9 cellular contexts compared by ENCODE assay signal in the genomic region with DNA sequence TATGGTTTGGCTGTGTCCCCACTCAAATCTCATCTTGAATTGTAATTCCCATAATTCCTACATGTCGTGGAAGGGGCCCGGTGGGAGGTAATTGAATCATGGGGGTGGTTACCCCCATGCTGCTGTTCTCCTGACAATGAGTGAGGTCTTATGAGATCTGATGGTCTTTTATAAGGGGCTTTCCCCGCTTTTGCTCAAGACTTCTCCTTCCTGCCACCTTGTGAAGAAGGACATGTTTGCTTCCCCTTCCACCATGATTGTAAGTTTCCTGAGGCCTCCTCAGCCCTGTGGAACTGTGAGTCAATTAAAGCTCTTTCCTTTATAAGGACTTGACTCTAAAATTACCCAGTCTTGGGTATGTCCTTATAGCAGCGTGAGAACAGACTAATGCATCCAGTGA. TPM values are rescaled to one million over a fixed set of nuclear protein-coding genes. Genes with fewer than 3 reads are reported as not detected.
A peak's percentile ranks its signal among the peaks of the same experiment; 100 is the strongest.
DNase-seq lines count a peak whose midpoint lies in the region; ATAC-seq and TF ChIP-seq lines count a peak whose summit lies in the region.
"Not testable (repeated sequence)": the region's sequence is repeated elsewhere in the genome, so short reads cannot be mapped to it uniquely, and the experiment has no call there.
"Had no signal": no experiment of that assay in that cellular context is flagged by ENCODE, and none has a peak within 500 bp of the region (broad histone marks: within the 10 kb centered on the region; RNA-seq: fewer than 3 reads in every experiment).

No MANE protein-coding gene starts in this region.

- peaks cover 34% of the 10 kb centered on the region for H3K9me3 ChIP-seq in AG04450 (ENCODE audit: control insufficient read depth, insufficient read depth, low read length)
- H3K9me3 ChIP-seq in HEK293 (ENCODE audit: control insufficient read depth, insufficient read depth, low read depth, low read length); lower lobe of right lung; neuronal stem cell (replicated peaks in 1 of 2; ENCODE audit: control insufficient read depth in 2 of 2, insufficient read depth in 1 of 2, low read depth in 1 of 2, low read length in 2 of 2): not testable (repeated sequence)

- H3K4me2 ChIP-seq in neuronal stem cell (ENCODE audit: insufficient read depth, low read length, poor library complexity, severe bottlenecking): not testable (repeated sequence)

- not testable (repeated sequence) for H2BK5ac ChIP-seq in neuronal stem cell (ENCODE audit: low read length)

- not testable (repeated sequence) for H3K14ac ChIP-seq in neuronal stem cell (ENCODE audit: low read length)

- H3K27ac Mint-ChIP-seq in activated naive CD8-positive, alpha-beta T cell treated with anti-CD3 and anti-CD28 coated beads, Interleukin-2, amount 10 ng/mL, durations not matched to agents 7 days and 5 days: peak overlapping the region; percentile 25
- H3K27ac Mint-ChIP-seq in chondrocyte (ENCODE audit: unreplicated experiment); stimulated activated naive CD8-positive, alpha-beta T cell treated with anti-CD3 and anti-CD28 coated beads, Interleukin-15, Interleukin-2, amounts not matched to agents 100 ng/mL and 50 ng/mL, for 24 hours: not testable (repeated sequence)

- not testable (repeated sequence) for H2BK12ac ChIP-seq in neuronal stem cell (ENCODE audit: low read length)

- peak overlapping the region; percentile 11 for H3K27ac ChIP-seq in AG04450 (ENCODE audit: low read depth, low read length)
- H3K27ac ChIP-seq in HEK293 (ENCODE audit: extremely low read depth, low read depth, low read length); neuronal stem cell (replicated peaks; ENCODE audit: low read length): not testable (repeated sequence)
- peak overlapping the region; percentile 11 for H3K27ac ChIP-seq in lower lobe of right lung

- H3K23ac ChIP-seq in neuronal stem cell (ENCODE audit: low read depth, low read length, poor library complexity): not testable (repeated sequence)

- H3K79me1 ChIP-seq in neuronal stem cell (ENCODE audit: low read depth, low read length): not testable (repeated sequence)

- H3K27me3 ChIP-seq in AG04450 (ENCODE audit: control insufficient read depth, insufficient read depth, low read length); neuronal stem cell (ENCODE audit: control insufficient read depth in 3 of 3, insufficient read depth in 3 of 3, low read depth in 1 of 3, low read length in 3 of 3): not testable (repeated sequence)
- peaks cover 29% of the 10 kb centered on the region for H3K27me3 ChIP-seq in lower lobe of right lung (ENCODE audit: low read depth)

- WGBS in neuronal stem cell (ENCODE audit: extremely low coverage in 2 of 2, insufficient read length in 2 of 2, insufficient replicate concordance in 1 of 2), 2 donors: no CpG with 5 or more reads among the region's 4 CpGs

- intact Hi-C loops in lower lobe of right lung (cut with DNase I): not testable (repeated sequence)

- CTCF ChIA-PET in AG04450 (lab: Charles Lee); HEK293 (lab: Yijun Ruan, JAX): not testable (repeated sequence)

- not testable (repeated sequence) for H2BK120ac ChIP-seq in neuronal stem cell (ENCODE audit: low read depth, low read length)

- H4K91ac ChIP-seq in neuronal stem cell (ENCODE audit: low read depth, low read length, poor library complexity): not testable (repeated sequence)

- POLR2A ChIA-PET in AG04450 (lab: Yijun Ruan, JAX); HEK293 (lab: Yijun Ruan, JAX): not testable (repeated sequence)
- POLR2A ChIA-PET in activated naive CD8-positive, alpha-beta T cell treated with anti-CD3 and anti-CD28 coated beads, Interleukin-2, amount 10 ng/mL, durations not matched to agents 7 days and 5 days (lab: Charles Lee): interaction anchor here (3.1 kb wide), 1 partner anchor 25 kb away, joined by 31 read pairs; no protein-coding TSS in a partner anchor

- not testable (repeated sequence) for ATAC-seq in activated naive CD8-positive, alpha-beta T cell treated with anti-CD3 and anti-CD28 coated beads, Interleukin-2, amount 10 ng/mL, durations not matched to agents 7 days and 5 days (ENCODE audit: low read depth); lower lobe of right lung

- not testable (repeated sequence) for H3K9ac ChIP-seq in neuronal stem cell (ENCODE audit: low read depth, low read length, poor library complexity)

- not testable (repeated sequence) for H3K4me1 Mint-ChIP-seq in activated naive CD8-positive, alpha-beta T cell treated with anti-CD3 and anti-CD28 coated beads, Interleukin-2, amount 10 ng/mL, durations not matched to agents 7 days and 5 days; chondrocyte (ENCODE audit: low read depth); stimulated activated naive CD8-positive, alpha-beta T cell treated with anti-CD3 and anti-CD28 coated beads, Interleukin-15, Interleukin-2, amounts not matched to agents 100 ng/mL and 50 ng/mL, for 24 hours (ENCODE audit: low read depth)

- not testable (repeated sequence) for DNase-seq in AG04450 (ENCODE audit: low read depth, low spot score); activated naive CD8-positive, alpha-beta T cell treated with anti-CD3 and anti-CD28 coated beads, Interleukin-2, amount 10 ng/mL, durations not matched to agents 7 days and 5 days; lower lobe of right lung; neuronal stem cell (ENCODE audit: low spot score)
- peak; percentile 15 for DNase-seq in chondrocyte (ENCODE audit: low spot score)

- H3K27me3 Mint-ChIP-seq in activated naive CD8-positive, alpha-beta T cell treated with anti-CD3 and anti-CD28 coated beads, Interleukin-2, amount 10 ng/mL, durations not matched to agents 7 days and 5 days; chondrocyte (ENCODE audit: low read depth): not testable (repeated sequence)
- H3K27me3 Mint-ChIP-seq in stimulated activated naive CD8-positive, alpha-beta T cell treated with anti-CD3 and anti-CD28 coated beads, Interleukin-15, Interleukin-2, amounts not matched to agents 100 ng/mL and 50 ng/mL, for 24 hours: peaks cover 21% of the 10 kb centered on the region

- not testable (repeated sequence) for H3K4me3 ChIP-seq in AG04450 (ENCODE audit: low read depth, low read length); HEK293 (ENCODE audit: low read depth, low read length); lower lobe of right lung; neuronal stem cell (ENCODE audit: low read length in 2 of 2)

- H3K4me1 ChIP-seq in HEK293 (ENCODE audit: control insufficient read depth, insufficient read depth, low read length); lower lobe of right lung: not testable (repeated sequence)
- peaks cover 0 to 14% of the 10 kb centered on the region in 2 donors for H3K4me1 ChIP-seq in neuronal stem cell (ENCODE audit: control insufficient read depth in 2 of 2, insufficient read depth in 1 of 2, low read depth in 1 of 2, low read length in 2 of 2)

- peak overlapping the region; percentile 42 for H2BK15ac ChIP-seq in neuronal stem cell (ENCODE audit: low read length)

- not testable (repeated sequence) for H3K4ac ChIP-seq in neuronal stem cell (ENCODE audit: low read length)

- not testable (repeated sequence) for H3K4me3 Mint-ChIP-seq in activated naive CD8-positive, alpha-beta T cell treated with anti-CD3 and anti-CD28 coated beads, Interleukin-2, amount 10 ng/mL, durations not matched to agents 7 days and 5 days; chondrocyte (ENCODE audit: unreplicated experiment)
- H3K4me3 Mint-ChIP-seq in stimulated activated naive CD8-positive, alpha-beta T cell treated with anti-CD3 and anti-CD28 coated beads, Interleukin-15, Interleukin-2, amounts not matched to agents 100 ng/mL and 50 ng/mL, for 24 hours: peak overlapping the region; percentile 31

- H2AFZ ChIP-seq in neuronal stem cell (ENCODE audit: low read length): not testable (repeated sequence)

- not testable (repeated sequence) for H3K36me3 ChIP-seq in HEK293 (ENCODE audit: control insufficient read depth in 2 of 2, insufficient read depth in 1 of 2, low read length in 2 of 2); lower lobe of right lung; neuronal stem cell (replicated peaks in 1 of 2; ENCODE audit: control insufficient read depth in 2 of 2, insufficient read depth in 2 of 2, low read length in 2 of 2)

- H2AK5ac ChIP-seq in neuronal stem cell (ENCODE audit: low read depth, low read length): not testable (repeated sequence)

- not testable (repeated sequence) for H3K36me3 Mint-ChIP-seq in activated naive CD8-positive, alpha-beta T cell treated with anti-CD3 and anti-CD28 coated beads, Interleukin-2, amount 10 ng/mL, durations not matched to agents 7 days and 5 days; chondrocyte (ENCODE audit: low read depth)
- H3K36me3 Mint-ChIP-seq in stimulated activated naive CD8-positive, alpha-beta T cell treated with anti-CD3 and anti-CD28 coated beads, Interleukin-15, Interleukin-2, amounts not matched to agents 100 ng/mL and 50 ng/mL, for 24 hours (ENCODE audit: low read depth): peaks cover 12% of the 10 kb centered on the region

- H4K8ac ChIP-seq in neuronal stem cell (ENCODE audit: low read depth, low read length): not testable (repeated sequence)

- H3K18ac ChIP-seq in neuronal stem cell (ENCODE audit: low read length): not testable (repeated sequence)

- H3K9me3 Mint-ChIP-seq in activated naive CD8-positive, alpha-beta T cell treated with anti-CD3 and anti-CD28 coated beads, Interleukin-2, amount 10 ng/mL, durations not matched to agents 7 days and 5 days: peaks cover 16% of the 10 kb centered on the region
- not testable (repeated sequence) for H3K9me3 Mint-ChIP-seq in chondrocyte (ENCODE audit: low read depth); stimulated activated naive CD8-positive, alpha-beta T cell treated with anti-CD3 and anti-CD28 coated beads, Interleukin-15, Interleukin-2, amounts not matched to agents 100 ng/mL and 50 ng/mL, for 24 hours

- TF ChIP-seq CTCF in AG04450 (IDR thresholded peaks at IDR 0.05; ENCODE audit: low read depth, low read length); HEK293 (tag by site-specific recombination; IDR thresholded peaks at IDR 0.05); chondrocyte (IDR thresholded peaks at IDR 0.05); lower lobe of right lung (IDR thresholded peaks at IDR 0.05): not testable (repeated sequence)

RNA-seq across cellular contexts. Expression of gene MLC1, which starts 1.8 kb away (rescaled TPM):
- 0.15 and 0.27 TPM in 2 replicates for polyA plus RNA-seq in AG04450 (2011; rRNA removed)
- polyA minus RNA-seq in AG04450 (2011; rRNA and poly(A)+ RNA removed): 0.56 TPM in 1 of 2 replicates, not detected in the other
- 1 to 10 TPM; 4.2 to 4.9 TPM for total RNA-seq in activated naive CD8-positive, alpha-beta T cell treated with anti-CD3 and anti-CD28 coated beads, Interleukin-2, amount 10 ng/mL, durations not matched to agents 7 days and 5 days
- total RNA-seq in chondrocyte: 0.38 to 0.77 TPM (median 0.50 TPM) in 3 replicates
- 3.2 TPM for total RNA-seq in lower lobe of right lung
- 0.07 TPM for polyA plus RNA-seq in neuronal stem cell (2013, experiment 1 of 2)
- polyA plus RNA-seq in neuronal stem cell (2013, experiment 2 of 2): 0.04 TPM
- total RNA-seq: CD4-positive, alpha-beta memory T cell had no signal

RNA-seq across cellular contexts. Expression of gene MOV10L1, which starts 2.8 kb away (rescaled TPM):
- polyA plus RNA-seq in AG04450 (2011; rRNA removed): 4.2 and 4.6 TPM in 2 replicates
- 4.3 and 5.5 TPM in 2 replicates for polyA minus RNA-seq in AG04450 (2011; rRNA and poly(A)+ RNA removed)
- not detected for total RNA-seq in activated naive CD8-positive, alpha-beta T cell treated with anti-CD3 and anti-CD28 coated beads, Interleukin-2, amount 10 ng/mL, durations not matched to agents 7 days and 5 days
- total RNA-seq in chondrocyte (0.51 to 1.1 TPM (median 1.1 TPM) in 3 replicates), lower lobe of right lung (0.56 TPM)
- polyA plus RNA-seq in neuronal stem cell (2013, experiment 1 of 2): 0.03 TPM
- polyA plus RNA-seq in neuronal stem cell (2013, experiment 2 of 2): 0.07 TPM
- total RNA-seq: Caco-2; CD4-positive, alpha-beta memory T cell had no signal
- polyA plus RNA-seq: CD4-positive, alpha-beta memory T cell had no signal

RNA-seq across cellular contexts. Expression of gene TTLL8, which starts 28.9 kb away (rescaled TPM):
- not detected in 2 replicates for polyA plus RNA-seq in AG04450 (2011; rRNA removed)
- polyA minus RNA-seq in AG04450 (2011; rRNA and poly(A)+ RNA removed): not detected in 2 replicates
- not detected for total RNA-seq in activated naive CD8-positive, alpha-beta T cell treated with anti-CD3 and anti-CD28 coated beads, Interleukin-2, amount 10 ng/mL, durations not matched to agents 7 days and 5 days
- total RNA-seq in chondrocyte: not detected in 3 replicates
- not detected for total RNA-seq in lower lobe of right lung
- polyA plus RNA-seq in neuronal stem cell (2013, experiment 1 of 2): 0.06 TPM
- 0.01 TPM for polyA plus RNA-seq in neuronal stem cell (2013, experiment 2 of 2)
- total RNA-seq: Caco-2; CD4-positive, alpha-beta memory T cell had no signal
- polyA plus RNA-seq: CD4-positive, alpha-beta memory T cell had no signal
